24 cellular contexts compared by ENCODE assay signal in genomic region chr10:48796846-48797245, GRCh38.
"Had no signal": no experiment of that assay in that cellular context is flagged by ENCODE, and none has a peak within 500 bp of the region (broad histone marks: within the 10 kb centered on the region; RNA-seq: fewer than 3 reads in every experiment).

No MANE protein-coding gene starts in this region.

- H3K4me1 Mint-ChIP-seq: brain had no signal

- H3K27ac ChIP-seq: ascending aorta had no signal

- FAIRE-seq: RCC 7860 had no signal

- H3K4me3 Mint-ChIP-seq: activated CD8-positive, alpha-beta T cell treated with anti-CD3 and anti-CD28 coated beads, Interleukin-2, amount 10 ng/mL, durations not matched to agents 7 days and 5 days; activated naive CD8-positive, alpha-beta T cell treated with anti-CD3 and anti-CD28 coated beads, Interleukin-2, amount 50 U/mL, for 24 hours; activated T-cell treated with anti-CD3 and anti-CD28 coated beads, Interleukin-2, amount 50 U/mL, for 4 hours; brain; T-helper 1 cell treated with Interleukin-12 subunit alpha and Interleukin-12 subunit beta and Interleukin-4 antibody, amounts not matched to agents 30 μg/mL and 1 μg/mL, for 36 hours had no signal

- H3K9me3 Mint-ChIP-seq: activated T-cell treated with anti-CD3 and anti-CD28 coated beads, Interleukin-2, amount 50 U/mL, for 4 hours; brain had no signal

- ATAC-seq: activated CD8-positive, alpha-beta T cell treated with anti-CD3 and anti-CD28 coated beads, Interleukin-2, amount 10 ng/mL, durations not matched to agents 7 days and 5 days; activated naive CD4-positive, alpha-beta T cell treated with anti-CD3 and anti-CD28 coated beads, Interleukin-2, amount 50 U/mL, for 72 hours; activated naive CD8-positive, alpha-beta T cell treated with anti-CD3 and anti-CD28 coated beads, Interleukin-2, amount 50 U/mL, for 24 hours; activated T-cell treated with anti-CD3 and anti-CD28 coated beads, Interleukin-2, amount 50 U/mL, for 4 hours; PC-3 had no signal

- H3K36me3 Mint-ChIP-seq: brain had no signal

- H3K27me3 ChIP-seq: ascending aorta had no signal

- H3K36me3 ChIP-seq: ascending aorta had no signal

- H3K27ac Mint-ChIP-seq: activated CD8-positive, alpha-beta T cell treated with anti-CD3 and anti-CD28 coated beads, Interleukin-2, amount 10 ng/mL, durations not matched to agents 7 days and 5 days; activated naive CD4-positive, alpha-beta T cell treated with anti-CD3 and anti-CD28 coated beads, Interleukin-2, amount 50 U/mL, for 72 hours; activated naive CD8-positive, alpha-beta T cell treated with anti-CD3 and anti-CD28 coated beads, Interleukin-2, amount 50 U/mL, for 24 hours; brain; T-helper 1 cell treated with Interleukin-12 subunit alpha and Interleukin-12 subunit beta and Interleukin-4 antibody, amounts not matched to agents 30 μg/mL and 1 μg/mL, for 36 hours had no signal

- H3K27me3 Mint-ChIP-seq: activated naive CD8-positive, alpha-beta T cell treated with anti-CD3 and anti-CD28 coated beads, Interleukin-2, amount 50 U/mL, for 24 hours had no signal

- H3K9me3 ChIP-seq: ascending aorta had no signal

- H3K4me3 ChIP-seq: ascending aorta had no signal

- DNase-seq: activated CD4-positive, alpha-beta T cell treated with anti-CD3 and anti-CD28 coated beads for 48 hours; activated CD4-positive, alpha-beta T cell treated with anti-CD3 and anti-CD28 coated beads, Interleukin-2, amount 50 U/mL, for 4 hours; activated CD4-positive, CD25-positive, alpha-beta regulatory T cell treated with anti-CD3 and anti-CD28 coated beads, Interleukin-2, amount 50 U/mL, for 72 hours; activated CD8-positive, alpha-beta T cell treated with anti-CD3 and anti-CD28 coated beads, Interleukin-2, amount 10 ng/mL, durations not matched to agents 7 days and 5 days; activated effector memory CD4-positive, alpha-beta T cell treated with anti-CD3 and anti-CD28 coated beads, Interleukin-2, amount 50 U/mL, for 16 hours; activated naive CD4-positive, alpha-beta T cell treated with Interleukin-2 at 50 U/mL for 16 hours; activated naive CD8-positive, alpha-beta T cell treated with anti-CD3 and anti-CD28 coated beads, Interleukin-2, amount 50 U/mL, for 24 hours; activated T-cell treated with anti-CD3 and anti-CD28 coated beads, Interleukin-2, amount 50 U/mL, for 4 hours; amniotic stem cell; Kasumi-1; KBM-7; NCI-H1048; NCI-H146; NCI-H187 treated with DMSO at 0.1 percent for 48 hours; NCI-H2081 treated with DMSO at 0.1 percent for 48 hours; NCI-H446; NCI-H524; PC-3; SHP77 had no signal
